ENCODE assay signal across 13 cellular contexts in genomic region chr2:18266188-18266587, GRCh38.
A peak's percentile ranks its signal among the peaks of the same experiment; 100 is the strongest.
DNase-seq lines count a peak whose midpoint lies in the region; ATAC-seq, FAIRE-seq and TF ChIP-seq lines count a peak whose summit lies in the region.
"Had no signal": no experiment of that assay in that cellular context is flagged by ENCODE, and none has a peak within 500 bp of the region (broad histone marks: within the 10 kb centered on the region; RNA-seq: fewer than 3 reads in every experiment).

No MANE protein-coding gene starts in this region.

- intact Hi-C loops in activated naive CD4-positive, alpha-beta T cell treated with anti-CD3 and anti-CD28 coated beads for 36 hours (cut with micrococcal nuclease): no loop called here

- no peaks in the 10 kb centered on the region for H3K36me3 Mint-ChIP-seq in progenitor cell of endocrine pancreas (ENCODE audit: insufficient read depth)
- H3K36me3 Mint-ChIP-seq in activated naive CD4-positive, alpha-beta T cell treated with anti-CD3 and anti-CD28 coated beads for 36 hours (ENCODE audit: low read depth): no peaks in the 10 kb centered on the region

- H3K4me3 ChIP-seq in choroid plexus epithelial cell (ENCODE audit: low read depth, low read length): no peak overlapping the region
- H3K4me3 ChIP-seq: colonic mucosa had no signal

- CTCF ChIA-PET in activated naive CD4-positive, alpha-beta T cell treated with anti-CD3 and anti-CD28 coated beads for 36 hours (lab: Charles Lee): no interaction called here

- H3K27ac Mint-ChIP-seq in progenitor cell of endocrine pancreas: no peak overlapping the region
- no peak overlapping the region for H3K27ac Mint-ChIP-seq in activated naive CD4-positive, alpha-beta T cell treated with anti-CD3 and anti-CD28 coated beads for 36 hours
- H3K27ac Mint-ChIP-seq: nephron had no signal

- peak; percentile 34 for TF ChIP-seq CTCF in GM12873 (IDR thresholded peaks at IDR 0.05; ENCODE audit: insufficient read depth, low read depth, low read length, missing control alignments)
- peak; percentile 30 for TF ChIP-seq CTCF in choroid plexus epithelial cell (conservative IDR thresholded peaks at IDR 0.05; ENCODE audit: low read depth, low read length)
- TF ChIP-seq CTCF in progenitor cell of endocrine pancreas (IDR thresholded peaks at IDR 0.05; ENCODE audit: unreplicated experiment): peak; percentile 43

- no peaks in the 10 kb centered on the region for H3K4me1 Mint-ChIP-seq in progenitor cell of endocrine pancreas (ENCODE audit: low read depth)
- H3K4me1 Mint-ChIP-seq in activated naive CD4-positive, alpha-beta T cell treated with anti-CD3 and anti-CD28 coated beads for 36 hours (ENCODE audit: low read depth): no peaks in the 10 kb centered on the region
- H3K4me1 Mint-ChIP-seq: nephron had no signal

- no peaks in the 10 kb centered on the region for H3K9me3 Mint-ChIP-seq in progenitor cell of endocrine pancreas (ENCODE audit: low read depth)
- no peaks in the 10 kb centered on the region for H3K9me3 Mint-ChIP-seq in activated naive CD4-positive, alpha-beta T cell treated with anti-CD3 and anti-CD28 coated beads for 36 hours
- H3K9me3 Mint-ChIP-seq: nephron had no signal

- ATAC-seq in left lobe of liver (no peak), GM19324 (IDR thresholded peaks at IDR 0.05; ENCODE audit: low FRiP score, unreplicated experiment) (no peak)

- H3K4me3 Mint-ChIP-seq in progenitor cell of endocrine pancreas (ENCODE audit: low read depth): no peak overlapping the region
- H3K4me3 Mint-ChIP-seq in activated naive CD4-positive, alpha-beta T cell treated with anti-CD3 and anti-CD28 coated beads for 36 hours: no peak overlapping the region
- H3K4me3 Mint-ChIP-seq: nephron had no signal

- DNase-seq in HTR-8/SVneo (ENCODE audit: insufficient read length, low spot score) (peak; percentile 4), choroid plexus epithelial cell (ENCODE audit: low read depth) (no peak), progenitor cell of endocrine pancreas (ENCODE audit: low spot score, unreplicated experiment) (no peak), left lobe of liver (ENCODE audit: low spot score) (no peak), NCI-H1417 (lab: John Stamatoyannopoulos, UW) (no peak)
- DNase-seq in activated naive CD4-positive, alpha-beta T cell treated with anti-CD3 and anti-CD28 coated beads for 36 hours: no peak
- DNase-seq: activated T-cell treated with anti-CD3 and anti-CD28 coated beads, Interleukin-2, amount 50 U/mL, for 1 hour; colonic mucosa; small intestine had no signal

- FAIRE-seq in HTR-8/SVneo (lab: Jason Lieb, UNC): no peak
- FAIRE-seq: GM12891, small intestine had no signal

- H3K27me3 Mint-ChIP-seq in progenitor cell of endocrine pancreas: no peaks in the 10 kb centered on the region
- no peaks in the 10 kb centered on the region for H3K27me3 Mint-ChIP-seq in activated naive CD4-positive, alpha-beta T cell treated with anti-CD3 and anti-CD28 coated beads for 36 hours (ENCODE audit: low read depth)
